25 cellular contexts compared by ENCODE assay signal in genomic region chrX:119247702-119248101, GRCh38.
"Had no signal": no experiment of that assay in that cellular context is flagged by ENCODE, and none has a peak within 500 bp of the region (broad histone marks: within the 10 kb centered on the region; RNA-seq: fewer than 3 reads in every experiment).

No MANE protein-coding gene starts in this region.

- H3K4me1 Mint-ChIP-seq: endodermal cell, mesothelial cell of epicardium, naive B cell had no signal

- H3K9me3 Mint-ChIP-seq: dendritic cell treated with granulocyte-macrophage colony-stimulating factor and Interleukin-4, amounts not matched to agents 40 ng/mL and 50 ng/mL, for 4 days; effector memory CD8-positive, alpha-beta T cell; naive B cell had no signal

- ATAC-seq: effector memory CD8-positive, alpha-beta T cell; esophagus mucosa; gastrocnemius medialis; heart right ventricle; left cardiac atrium; left lung; left ventricle myocardium superior; lower lobe of right lung; mucosa of descending colon; naive thymus-derived CD8-positive, alpha-beta T cell had no signal

- FAIRE-seq: endometrium, keratinocyte had no signal

- DNase-seq: effector CD8-positive, alpha-beta T cell; effector memory CD8-positive, alpha-beta T cell; endodermal cell; erythroblast; esophagus squamous epithelium; foreskin fibroblast; foreskin melanocyte; gastrocnemius medialis; glutamatergic neuron; head of caudate nucleus; heart right ventricle; hippocampal formation; left cardiac atrium; left lung; left ventricle myocardium superior; lower lobe of right lung; mesenchymal stem cell; mucosa of descending colon; naive B cell; naive thymus-derived CD8-positive, alpha-beta T cell had no signal

- H3K27me3 Mint-ChIP-seq: dendritic cell treated with granulocyte-macrophage colony-stimulating factor and Interleukin-4, amounts not matched to agents 40 ng/mL and 50 ng/mL, for 4 days; effector memory CD8-positive, alpha-beta T cell; naive B cell; naive thymus-derived CD8-positive, alpha-beta T cell had no signal

- H3K4me3 Mint-ChIP-seq: dendritic cell treated with granulocyte-macrophage colony-stimulating factor and Interleukin-4, amounts not matched to agents 40 ng/mL and 50 ng/mL, for 4 days; effector memory CD8-positive, alpha-beta T cell; endodermal cell; mesothelial cell of epicardium; naive B cell; naive thymus-derived CD8-positive, alpha-beta T cell had no signal

- H3K27ac Mint-ChIP-seq: dendritic cell treated with granulocyte-macrophage colony-stimulating factor and Interleukin-4, amounts not matched to agents 40 ng/mL and 50 ng/mL, for 4 days; effector memory CD8-positive, alpha-beta T cell; endodermal cell; mesothelial cell of epicardium; naive B cell; naive thymus-derived CD8-positive, alpha-beta T cell had no signal
